Comparison of ENCODE assay signal across 18 cellular contexts in the genomic region with DNA sequence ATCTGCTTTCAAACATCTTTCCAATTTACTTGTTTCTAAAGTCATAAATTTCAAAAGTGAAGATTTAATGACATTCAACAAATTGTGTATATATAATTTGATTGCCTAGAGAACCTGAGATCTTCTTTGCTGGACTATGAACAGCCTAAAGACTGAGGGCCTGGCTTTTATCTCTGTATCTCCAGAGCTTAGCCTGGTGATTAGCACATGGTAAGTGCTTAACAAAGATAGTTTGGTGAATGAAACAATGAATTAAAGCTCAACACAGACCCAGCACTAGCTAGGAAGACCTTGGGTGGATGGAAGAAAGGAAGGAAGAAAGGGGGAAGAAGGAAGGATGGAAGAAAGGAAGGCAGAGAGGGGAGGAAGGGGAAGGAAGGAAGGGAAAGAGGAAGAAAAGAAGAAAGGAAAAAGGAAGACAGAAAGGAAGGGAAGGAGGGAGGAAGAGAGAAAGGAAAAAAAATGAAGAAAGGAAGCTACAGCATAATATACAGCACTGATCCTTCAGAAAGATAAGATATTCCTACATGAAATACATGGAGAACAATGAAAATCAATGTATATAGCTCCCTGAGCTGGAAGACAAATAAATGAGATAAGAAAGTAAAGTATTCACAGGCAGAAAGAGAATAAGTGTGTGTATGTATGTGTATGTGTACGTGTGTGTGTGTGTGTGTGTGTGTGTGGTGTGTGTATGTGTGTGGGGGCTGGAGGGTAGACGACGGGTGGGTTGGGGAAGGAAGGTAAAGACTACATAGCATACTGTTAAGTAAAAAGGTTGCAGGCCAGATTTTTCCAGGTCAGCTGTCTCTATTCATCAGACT.
DNase-seq lines count a peak whose midpoint lies in the region; ATAC-seq, FAIRE-seq and TF ChIP-seq lines count a peak whose summit lies in the region.
"Had no signal": no experiment of that assay in that cellular context is flagged by ENCODE, and none has a peak within 500 bp of the region (broad histone marks: within the 10 kb centered on the region; RNA-seq: fewer than 3 reads in every experiment).

No MANE protein-coding gene starts in this region.

- no peak overlapping the region for H3K4me3 ChIP-seq in HepG2 (replicated peaks in 1 of 3; ENCODE audit: insufficient read depth in 1 of 3, low read depth in 2 of 3, low read length in 3 of 3)
- no peak overlapping the region for H3K4me3 ChIP-seq in right lobe of liver
- no peak overlapping the region for H3K4me3 ChIP-seq in gastroesophageal sphincter
- H3K4me3 ChIP-seq in subcutaneous abdominal adipose tissue (ENCODE audit: low read depth in 1 of 5, low read length in 5 of 5) = no peak overlapping the region
- H3K4me3 ChIP-seq: BLaER1 treated with 17β-estradiol and CSF1 and Interleukin-3, amounts not matched to agents 10 nM and 100 nM; GM23338; lung had no signal

- FAIRE-seq in HepG2 (lab: Jason Lieb, UNC) = no peak

- no peak overlapping the region for H3K4me2 ChIP-seq in HepG2 (ENCODE audit: low read depth, low read length)
- H3K4me2 ChIP-seq: GM23338 had no signal

- H3K27me3 Mint-ChIP-seq in nephron progenitor cell (ENCODE audit: low read depth, poor library complexity) = no peaks in the 10 kb centered on the region

- no peak for TF ChIP-seq EP300 in HepG2 (IDR thresholded peaks at IDR 0.05; ENCODE audit: low read depth in 2 of 2, low read length in 2 of 2)
- TF ChIP-seq EP300 in HepG2 (CRISPR knock-in tag; IDR thresholded peaks at IDR 0.05; ENCODE audit: borderline replicate concordance) = no peak
- TF ChIP-seq EP300 in gastroesophageal sphincter (IDR thresholded peaks at IDR 0.05) = no peak

- ATAC-seq in HepG2 = no peak; the same call in 2 of the 3 replicates
- ATAC-seq in right lobe of liver = no peak
- peak; percentile 10 for ATAC-seq in gastroesophageal sphincter
- no peak for ATAC-seq in HG02885 (IDR thresholded peaks at IDR 0.05; ENCODE audit: poor library complexity, unreplicated experiment)
- ATAC-seq in GM21529 (IDR thresholded peaks at IDR 0.05; ENCODE audit: unreplicated experiment) = no peak

- no peaks in the 10 kb centered on the region; the same call in 1 of the 2 replicates for H4K20me1 ChIP-seq in HepG2 (ENCODE audit: insufficient read depth, low read length)
- H4K20me1 ChIP-seq: BLaER1 treated with 17β-estradiol and CSF1 and Interleukin-3, amounts not matched to agents 10 nM and 100 nM had no signal

- no peak for TF ChIP-seq RAD21 in HepG2 (CRISPR knock-in tag; IDR thresholded peaks at IDR 0.05)

- H3K27me3 ChIP-seq in HepG2 (ENCODE audit: control insufficient read depth in 1 of 2, insufficient read depth in 2 of 2, low read length in 2 of 2) (no peaks in the 10 kb centered on the region; a peak in 1 of 5 replicates), right lobe of liver (no peaks in the 10 kb centered on the region), gastroesophageal sphincter (no peaks in the 10 kb centered on the region), subcutaneous abdominal adipose tissue (ENCODE audit: control insufficient read depth in 5 of 5, insufficient read depth in 4 of 5, low read length in 5 of 5) (no peaks in the 10 kb centered on the region)
- H3K27me3 ChIP-seq: BLaER1 treated with 17β-estradiol and CSF1 and Interleukin-3, amounts not matched to agents 10 nM and 100 nM had no signal

- TF ChIP-seq POLR2A in HepG2 (IDR thresholded peaks at IDR 0.05; ENCODE audit: insufficient read depth in 1 of 2, low read depth in 2 of 2, low read length in 2 of 2) = no peak
- no peak for TF ChIP-seq POLR2A in right lobe of liver (IDR thresholded peaks at IDR 0.05)
- no peak for TF ChIP-seq POLR2A in gastroesophageal sphincter (IDR thresholded peaks at IDR 0.05)

- H3K79me2 ChIP-seq in HepG2 (ENCODE audit: insufficient read depth, low read length) = no peaks in the 10 kb centered on the region

- in situ Hi-C loops in HepG2 (cut with HindIII; ENCODE audit: extremely low pct_ligation_motif_present, low pct_unique_long_range_greater_than_20kb) = no loop called here

- intact Hi-C loops in HepG2 (cut with micrococcal nuclease; ENCODE audit: unreplicated experiment) = no loop called here
- intact Hi-C loops in right lobe of liver (cut with DNase I) = no loop called here

- no peak overlapping the region for H3K4me3 Mint-ChIP-seq in nephron progenitor cell
- H3K4me3 Mint-ChIP-seq: GM23338, naive B cell had no signal

- H3K27ac Mint-ChIP-seq in nephron progenitor cell = no peak overlapping the region
- H3K27ac Mint-ChIP-seq: GM23338 had no signal

- H3K9me3 Mint-ChIP-seq in nephron progenitor cell = peaks cover 2% of the 10 kb centered on the region
- H3K9me3 Mint-ChIP-seq: GM23338 had no signal

- 12% methylated on average over 3 of the region's 3 CpGs for WGBS in HepG2 (ENCODE audit: low lambda C conversion rate)
- 80% methylated on average over 1 of the region's 3 CpGs for WGBS in right lobe of liver (ENCODE audit: insufficient coverage, low coverage, low lambda C conversion rate, missing lambda C conversion rate)
- WGBS in gastroesophageal sphincter (ENCODE audit: low coverage in 1 of 2), 2 donors = 53 to 67% methylated on average over 3 of the region's 3 CpGs

- CTCF ChIA-PET in HepG2 (lab: Yijun Ruan, JAX; ENCODE audit: low intra/inter-chr PET ratio, low total read pairs) = no interaction called here

- DNase-seq in HepG2 (ENCODE audit: low spot score) (no peak), right lobe of liver (no peak), nephron progenitor cell (no peak), GDM1 (lab: John Stamatoyannopoulos, UW) (no peak)
- DNase-seq: 8988T; activated CD4-positive, alpha-beta T cell treated with anti-CD3 and anti-CD28 coated beads, Interleukin-2, amount 50 U/mL, for 48 hours; activated naive CD4-positive, alpha-beta T cell; naive B cell; NCI-H2107; NCI-H526; stimulated activated CD4-positive, alpha-beta T cell treated with anti-CD3 and anti-CD28 coated beads, Interleukin-4, amount 100 ng/mL, for 1 hour had no signal

- peaks cover 8% of the 10 kb centered on the region for H3K36me3 Mint-ChIP-seq in nephron progenitor cell (ENCODE audit: low read depth)
- H3K36me3 Mint-ChIP-seq: naive B cell had no signal

- H3K9me3 ChIP-seq in HepG2 (ENCODE audit: low read length) (no peaks in the 10 kb centered on the region), right lobe of liver (no peaks in the 10 kb centered on the region), gastroesophageal sphincter (no peaks in the 10 kb centered on the region), subcutaneous abdominal adipose tissue (ENCODE audit: control insufficient read depth in 5 of 5, low read length in 5 of 5) (no peaks in the 10 kb centered on the region)
- H3K9me3 ChIP-seq: BLaER1 treated with 17β-estradiol and CSF1 and Interleukin-3, amounts not matched to agents 10 nM and 100 nM had no signal

- H3K4me1 Mint-ChIP-seq in nephron progenitor cell = peaks cover 52% of the 10 kb centered on the region
- H3K4me1 Mint-ChIP-seq: naive B cell had no signal

- no peak overlapping the region for H3K27ac ChIP-seq in HepG2 (ENCODE audit: extremely low read length, insufficient read depth, low read length)
- no peak overlapping the region for H3K27ac ChIP-seq in right lobe of liver
- H3K27ac ChIP-seq in gastroesophageal sphincter = peak overlapping the region; percentile 58 to 73 (median 67)
- H3K27ac ChIP-seq in subcutaneous abdominal adipose tissue (ENCODE audit: low read depth, low read length) = peak overlapping the region; percentile 12
- H3K27ac ChIP-seq: BLaER1 treated with 17β-estradiol and CSF1 and Interleukin-3, amounts not matched to agents 10 nM and 100 nM had no signal

- H3K4me1 ChIP-seq in HepG2 (ENCODE audit: insufficient read depth, low read length) = peaks cover 10% of the 10 kb centered on the region
- peaks cover 0 to 7% (median 3%) of the 10 kb centered on the region in 4 donors for H3K4me1 ChIP-seq in right lobe of liver
- H3K4me1 ChIP-seq in gastroesophageal sphincter = peaks cover 5 to 56% (median 8%) of the 10 kb centered on the region in 3 donors
- H3K4me1 ChIP-seq in subcutaneous abdominal adipose tissue (ENCODE audit: control insufficient read depth in 5 of 5, insufficient read depth in 5 of 5, low read length in 5 of 5) = peaks cover 0 to 38% (median 22%) of the 10 kb centered on the region in 5 donors

- no peaks in the 10 kb centered on the region for H3K36me3 ChIP-seq in HepG2 (replicated peaks in 1 of 2; ENCODE audit: control insufficient read depth in 1 of 2, insufficient read depth in 2 of 2, low read length in 2 of 2)
- no peaks in the 10 kb centered on the region for H3K36me3 ChIP-seq in right lobe of liver
- H3K36me3 ChIP-seq in gastroesophageal sphincter = no peaks in the 10 kb centered on the region
- H3K36me3 ChIP-seq in subcutaneous abdominal adipose tissue (ENCODE audit: control insufficient read depth in 5 of 5, insufficient read depth in 5 of 5, low read length in 5 of 5) = peaks cover 0 to under 1% (median 0%) of the 10 kb centered on the region in 5 donors
- H3K36me3 ChIP-seq: BLaER1 treated with 17β-estradiol and CSF1 and Interleukin-3, amounts not matched to agents 10 nM and 100 nM had no signal

- no peak overlapping the region for H2AFZ ChIP-seq in HepG2 (ENCODE audit: low read length)
- H2AFZ ChIP-seq: GM23338 had no signal

- POLR2A ChIA-PET in HepG2 (lab: Yijun Ruan, JAX) = no interaction called here

- no peak overlapping the region for H3K9ac ChIP-seq in HepG2 (ENCODE audit: insufficient read depth, low read depth, low read length)
- H3K9ac ChIP-seq in subcutaneous abdominal adipose tissue (ENCODE audit: low read length in 5 of 5) = no peak overlapping the region
- H3K9ac ChIP-seq: BLaER1 treated with 17β-estradiol and CSF1 and Interleukin-3, amounts not matched to agents 10 nM and 100 nM had no signal

- no TSS peak for BruUV-seq in HepG2 (replicated peaks; lab: Mats Ljungman, UMichigan)

- TF ChIP-seq CTCF in HepG2 (CRISPR knock-in tag; IDR thresholded peaks at IDR 0.05) (no peak), right lobe of liver (IDR thresholded peaks at IDR 0.05) (no peak), gastroesophageal sphincter (IDR thresholded peaks at IDR 0.05) (no peak), nephron progenitor cell (IDR thresholded peaks at IDR 0.05) (no peak)

TF ChIP-seq in HepG2, 621 proteins besides CTCF, POLR2A, EP300 and RAD21 (continues in another document):
- peak; percentile 13 for TF ChIP-seq PHB2 (IDR thresholded peaks at IDR 0.05; ENCODE audit: partially characterized antibody)
- TF ChIP-seq ZNF512 (CRISPR knock-in tag; IDR thresholded peaks at IDR 0.05) = peak; percentile 79
- no peak for TF ChIP-seq GABPB1 (CRISPR knock-in tag; IDR thresholded peaks at IDR 0.05)

Comparison
In these comparisons a context has a peak if more than half of its experiments do, and no peak if none do; other contexts are left out.
1. H3K27ac ChIP-seq: peak in gastroesophageal sphincter (4 of 4) and subcutaneous abdominal adipose tissue (single experiment); none in HepG2 (single experiment) and right lobe of liver (0 of 3).